In genomic region chr6:88545991-88546390, GRCh38 we compare ENCODE assay signal across 20 cellular contexts.
DNase-seq lines count a peak whose midpoint lies in the region; ATAC-seq, FAIRE-seq and TF ChIP-seq lines count a peak whose summit lies in the region.
"Had no signal": no experiment of that assay in that cellular context is flagged by ENCODE, and none has a peak within 500 bp of the region (broad histone marks: within the 10 kb centered on the region; RNA-seq: fewer than 3 reads in every experiment).

No MANE protein-coding gene starts in this region.

- WGBS in GM12878 (ENCODE audit: insufficient coverage, insufficient replicate concordance, low lambda C conversion rate, missing lambda C conversion rate): 41% methylated on average over 4 of the region's 4 CpGs

- H3K79me2 ChIP-seq in OCI-LY3 (ENCODE audit: low read length) (no peaks in the 10 kb centered on the region), GM12878 (ENCODE audit: control insufficient read depth, insufficient read depth, low read length) (no peaks in the 10 kb centered on the region)

- H3K36me3 ChIP-seq in BLaER1 (no peaks in the 10 kb centered on the region), OCI-LY3 (replicated peaks; ENCODE audit: low read depth, low read length) (no peaks in the 10 kb centered on the region), GM12878 (ENCODE audit: control insufficient read depth in 2 of 2, insufficient read depth in 2 of 2, low read length in 1 of 2) (no peaks in the 10 kb centered on the region)

- peak; percentile 54; the same call in 2 of the 3 replicates for ATAC-seq in GM12878
- ATAC-seq in GM21737 (IDR thresholded peaks at IDR 0.05; ENCODE audit: unreplicated experiment): no peak
- ATAC-seq: CD8-positive, alpha-beta T cell; GM23338; HCT116 had no signal

- DNase-seq in GM12891 (ENCODE audit: insufficient read length, low spot score): no peak
- no peak for DNase-seq in GM12878 (ENCODE audit: low read depth, low spot score)
- no peak for DNase-seq in G401 (ENCODE audit: low spot score)
- no peak for DNase-seq in NCI-H2227 (lab: John Stamatoyannopoulos, UW; ENCODE audit: unreplicated experiment)
- DNase-seq: Caco-2; CD4-positive, CD25-positive, alpha-beta regulatory T cell; CD8-positive, alpha-beta T cell; DMS153; DND-41; EL; GF-D8; H9 had no signal

- RAD21 ChIA-PET in GM12878 (lab: Charles Lee; ENCODE audit: unreplicated experiment): no interaction called here

- intact Hi-C loops in GM12878 (cut with micrococcal nuclease; ENCODE audit: unreplicated experiment): no loop called here

- H2AFZ ChIP-seq in OCI-LY3 (ENCODE audit: low read depth, low read length) (no peak overlapping the region), GM12878 (ENCODE audit: control insufficient read depth, low read depth, low read length) (no peak overlapping the region)
- H2AFZ ChIP-seq: GM23338 had no signal

- TF ChIP-seq RAD21 in GM12878 (IDR thresholded peaks at IDR 0.05; ENCODE audit: insufficient read depth, low read depth, low read length): no peak

- peak overlapping the region; percentile 71 for H3K4me2 ChIP-seq in BLaER1
- peak overlapping the region; percentile 5; the same call in 1 of the 2 replicates for H3K4me2 ChIP-seq in OCI-LY3 (ENCODE audit: low read length)
- no peak overlapping the region for H3K4me2 ChIP-seq in GM12878 (ENCODE audit: control insufficient read depth, insufficient read depth)
- H3K4me2 ChIP-seq: GM23338 had no signal

- BruUV-seq in GM12878 (replicated peaks; lab: Mats Ljungman, UMichigan): no TSS peak

- POLR2A ChIA-PET in GM12878 (lab: Charles Lee): interaction anchor here (0.6 kb wide), 1 partner anchor 466 kb away, joined by 5 read pairs; no protein-coding TSS in a partner anchor

- TF ChIP-seq POLR2A in GM12891 (IDR thresholded peaks at IDR 0.05; ENCODE audit: low read depth, low read length) (no peak), GM12878 (IDR thresholded peaks at IDR 0.05; ENCODE audit: low read depth, low read length) (no peak)

- CTCF ChIA-PET in GM12878 (lab: Yijun Ruan, JAX): interaction anchor here (2.2 kb wide), 1 partner anchor 15 kb away, joined by 7 read pairs; no protein-coding TSS in a partner anchor

- H3K9me3 ChIP-seq in BLaER1 (no peaks in the 10 kb centered on the region), OCI-LY3 (ENCODE audit: insufficient read depth, low read length) (no peaks in the 10 kb centered on the region), GM12878 (replicated peaks; ENCODE audit: control insufficient read depth, insufficient read depth, low read length) (no peaks in the 10 kb centered on the region; the same call in 2 of the 3 replicates)
- H3K9me3 ChIP-seq: Caco-2 had no signal

- SMC1A ChIA-PET in GM12878 (lab: Charles Lee; ENCODE audit: uncharacterized antibody, unreplicated experiment): interaction anchor here (0.7 to 1.7 kb wide), 7 partner anchors 33 to 381 kb away, joined by 3 to 6 read pairs (median 3); no protein-coding TSS in a partner anchor

- H3K4me1 ChIP-seq in BLaER1: no peaks in the 10 kb centered on the region; the same call in none of the 2 replicates
- H3K4me1 ChIP-seq in OCI-LY3 (ENCODE audit: low read length): peaks cover 12% of the 10 kb centered on the region
- 0 out of 2 replicates have a peak, but pooled peaks cover 3% of the 10 kb centered on the region for H3K4me1 ChIP-seq in GM12878 (ENCODE audit: control insufficient read depth, insufficient read depth, low read length)
- H3K4me1 ChIP-seq: Caco-2 had no signal

- H4K20me1 ChIP-seq in BLaER1 (no peaks in the 10 kb centered on the region), OCI-LY3 (ENCODE audit: insufficient read depth, low read length) (no peaks in the 10 kb centered on the region), GM12878 (ENCODE audit: control insufficient read depth, insufficient read depth) (no peaks in the 10 kb centered on the region)

- TF ChIP-seq EP300 in GM12878 (IDR thresholded peaks at IDR 0.05; ENCODE audit: borderline replicate concordance in 1 of 2, control insufficient read depth in 1 of 2, low read depth in 2 of 2, low read length in 2 of 2): no peak

- TF ChIP-seq CTCF in OCI-LY3 (IDR thresholded peaks at IDR 0.05; ENCODE audit: low read depth, low read length): no peak
- no peak for TF ChIP-seq CTCF in GM12878 (IDR thresholded peaks at IDR 0.05 in 2 of 3, conservative IDR thresholded peaks at IDR 0.05 in 1 of 3; ENCODE audit: control insufficient read depth in 2 of 3, extremely low read depth in 1 of 3, insufficient read depth in 1 of 3, low read depth in 3 of 3, low read length in 3 of 3)

- FAIRE-seq in GM12891 (lab: Jason Lieb, UNC): no peak
- FAIRE-seq in GM12878 (lab: Jason Lieb, UNC): no peak
- FAIRE-seq: A204.1 had no signal

- H3K27me3 ChIP-seq in BLaER1 (no peaks in the 10 kb centered on the region), OCI-LY3 (ENCODE audit: low read depth, low read length) (no peaks in the 10 kb centered on the region), GM12878 (replicated peaks in 1 of 2; ENCODE audit: control insufficient read depth in 2 of 2, insufficient read depth in 2 of 2, low read length in 1 of 2) (no peaks in the 10 kb centered on the region)

- no peak overlapping the region for H3K27ac ChIP-seq in BLaER1
- no peak overlapping the region for H3K27ac ChIP-seq in OCI-LY3 (ENCODE audit: low read length)
- H3K27ac ChIP-seq in GM12878 (ENCODE audit: control insufficient read depth, insufficient read depth): no peak overlapping the region
- H3K27ac ChIP-seq: 22Rv1, C4-2B had no signal

- H3K9ac ChIP-seq in BLaER1: no peak overlapping the region
- H3K9ac ChIP-seq in OCI-LY3 (ENCODE audit: low read length): no peak overlapping the region
- H3K9ac ChIP-seq in GM12878 (ENCODE audit: control insufficient read depth, insufficient read depth, low read length): no peak overlapping the region

- H3K4me3 ChIP-seq in BLaER1 (no peak overlapping the region), OCI-LY3 (ENCODE audit: low read length) (no peak overlapping the region), GM12878 (no peak overlapping the region)
- H3K4me3 ChIP-seq: GM23338 had no signal

- in situ Hi-C loops in GM12878 (cut with MboI) (no loop called here), G401 (cut with HindIII; ENCODE audit: low sequenced_read_pairs) (no loop called here)

TF ChIP-seq in GM12891, 5 proteins besides CTCF, POLR2A, EP300 and RAD21:
- TF ChIP-seq PAX5 (IDR thresholded peaks at IDR 0.05; ENCODE audit: insufficient read depth, low read length, severe bottlenecking) (no peak), SPI1 (IDR thresholded peaks at IDR 0.05; ENCODE audit: low read depth, low read length) (peak; percentile 5; the same call in 1 of the 2 replicates)

TF ChIP-seq in GM12878, 131 proteins besides CTCF, POLR2A, EP300 and RAD21 (continues in another document):
- TF ChIP-seq, protein P1, sequence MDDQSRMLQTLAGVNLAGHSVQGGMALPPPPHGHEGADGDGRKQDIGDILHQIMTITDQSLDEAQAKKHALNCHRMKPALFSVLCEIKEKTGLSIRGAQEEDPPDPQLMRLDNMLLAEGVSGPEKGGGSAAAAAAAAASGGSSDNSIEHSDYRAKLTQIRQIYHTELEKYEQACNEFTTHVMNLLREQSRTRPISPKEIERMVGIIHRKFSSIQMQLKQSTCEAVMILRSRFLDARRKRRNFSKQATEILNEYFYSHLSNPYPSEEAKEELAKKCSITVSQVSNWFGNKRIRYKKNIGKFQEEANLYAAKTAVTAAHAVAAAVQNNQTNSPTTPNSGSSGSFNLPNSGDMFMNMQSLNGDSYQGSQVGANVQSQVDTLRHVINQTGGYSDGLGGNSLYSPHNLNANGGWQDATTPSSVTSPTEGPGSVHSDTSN (IDR thresholded peaks at IDR 0.05; ENCODE audit: insufficient replicate concordance, low read depth, low read length): no peak
- no peak for TF ChIP-seq IRF3 (IDR thresholded peaks at IDR 0.05)
- TF ChIP-seq CBX5 (IDR thresholded peaks at IDR 0.05; ENCODE audit: low read depth): no peak
- TF ChIP-seq, protein P2, sequence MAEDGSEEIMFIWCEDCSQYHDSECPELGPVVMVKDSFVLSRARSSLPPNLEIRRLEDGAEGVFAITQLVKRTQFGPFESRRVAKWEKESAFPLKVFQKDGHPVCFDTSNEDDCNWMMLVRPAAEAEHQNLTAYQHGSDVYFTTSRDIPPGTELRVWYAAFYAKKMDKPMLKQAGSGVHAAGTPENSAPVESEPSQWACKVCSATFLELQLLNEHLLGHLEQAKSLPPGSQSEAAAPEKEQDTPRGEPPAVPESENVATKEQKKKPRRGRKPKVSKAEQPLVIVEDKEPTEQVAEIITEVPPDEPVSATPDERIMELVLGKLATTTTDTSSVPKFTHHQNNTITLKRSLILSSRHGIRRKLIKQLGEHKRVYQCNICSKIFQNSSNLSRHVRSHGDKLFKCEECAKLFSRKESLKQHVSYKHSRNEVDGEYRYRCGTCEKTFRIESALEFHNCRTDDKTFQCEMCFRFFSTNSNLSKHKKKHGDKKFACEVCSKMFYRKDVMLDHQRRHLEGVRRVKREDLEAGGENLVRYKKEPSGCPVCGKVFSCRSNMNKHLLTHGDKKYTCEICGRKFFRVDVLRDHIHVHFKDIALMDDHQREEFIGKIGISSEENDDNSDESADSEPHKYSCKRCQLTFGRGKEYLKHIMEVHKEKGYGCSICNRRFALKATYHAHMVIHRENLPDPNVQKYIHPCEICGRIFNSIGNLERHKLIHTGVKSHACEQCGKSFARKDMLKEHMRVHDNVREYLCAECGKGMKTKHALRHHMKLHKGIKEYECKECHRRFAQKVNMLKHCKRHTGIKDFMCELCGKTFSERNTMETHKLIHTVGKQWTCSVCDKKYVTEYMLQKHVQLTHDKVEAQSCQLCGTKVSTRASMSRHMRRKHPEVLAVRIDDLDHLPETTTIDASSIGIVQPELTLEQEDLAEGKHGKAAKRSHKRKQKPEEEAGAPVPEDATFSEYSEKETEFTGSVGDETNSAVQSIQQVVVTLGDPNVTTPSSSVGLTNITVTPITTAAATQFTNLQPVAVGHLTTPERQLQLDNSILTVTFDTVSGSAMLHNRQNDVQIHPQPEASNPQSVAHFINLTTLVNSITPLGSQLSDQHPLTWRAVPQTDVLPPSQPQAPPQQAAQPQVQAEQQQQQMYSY (CRISPR knock-in tag; IDR thresholded peaks at IDR 0.05): no peak
- no peak for TF ChIP-seq TCF12 (IDR thresholded peaks at IDR 0.05; ENCODE audit: low read depth, low read length)
